In the genomic region with DNA sequence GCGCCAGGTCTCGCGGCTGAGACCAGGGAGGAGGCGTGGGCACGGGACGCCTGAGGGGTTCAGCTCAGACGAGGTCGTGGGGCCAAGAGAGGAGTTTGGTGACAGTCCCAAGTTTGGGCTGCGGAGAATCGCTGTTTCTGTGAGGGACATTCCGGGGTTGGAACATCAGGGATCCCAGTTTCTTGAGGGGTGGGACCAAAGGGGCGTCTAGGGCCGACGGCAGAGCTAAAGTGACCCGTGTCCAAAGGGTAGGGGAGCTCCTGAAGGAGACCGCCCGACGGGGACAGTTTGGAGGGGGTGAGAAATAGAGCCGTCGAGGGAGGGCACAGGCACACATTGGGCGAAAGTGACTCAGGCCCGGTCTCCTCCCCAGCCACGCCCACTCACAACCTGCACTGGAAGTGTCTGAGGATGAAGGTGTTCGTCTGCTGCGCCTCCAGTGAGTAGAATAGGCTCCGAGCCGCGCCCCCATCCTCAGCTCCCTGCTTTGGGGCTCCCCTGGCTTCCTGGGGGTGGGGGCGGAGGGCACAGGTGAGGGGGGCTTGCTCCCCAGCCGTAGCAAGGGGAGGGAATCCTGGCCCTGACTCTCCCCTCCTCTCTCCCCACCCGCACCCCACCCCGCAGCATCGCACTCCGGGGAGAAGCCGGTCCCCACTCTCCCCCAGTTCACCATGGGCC, we compare ENCODE assay signal across 8 cellular contexts. TPM values are rescaled to one million over a fixed set of nuclear protein-coding genes. Genes with fewer than 3 reads are reported as not detected.
DNase-seq lines count a peak whose midpoint lies in the region; ATAC-seq and TF ChIP-seq lines count a peak whose summit lies in the region.

No MANE protein-coding gene starts in this region.

- TF ChIP-seq CTCF in BJ (IDR thresholded peaks at IDR 0.05; ENCODE audit: insufficient read depth, low read depth, low read length) (no peak), WI38 (IDR thresholded peaks at IDR 0.05; ENCODE audit: low read depth, low read length) (no peak)

- in situ Hi-C loops in T47D (cut with HindIII; ENCODE audit: low pct_unique_long_range_greater_than_20kb, low sequenced_read_pairs): no loop called here

- H3K27ac ChIP-seq in HUES48 (ENCODE audit: low read depth, low read length): no peak overlapping the region

- H3K4me3 ChIP-seq in BJ (ENCODE audit: low read depth, low read length) (peak overlapping the region; percentile 80), HUES48 (ENCODE audit: low read depth, low read length) (peak overlapping the region; percentile 89), WI38 (ENCODE audit: low read depth, low read length) (peak overlapping the region; percentile 67)

- H3K27me3 ChIP-seq in BJ (ENCODE audit: control insufficient read depth, insufficient read depth, low read length) (peaks cover 26% of the 10 kb centered on the region), HUES48 (ENCODE audit: control insufficient read depth, insufficient read depth, low read length) (peaks cover 39% of the 10 kb centered on the region)

- H3K36me3 ChIP-seq in BJ (ENCODE audit: control insufficient read depth, insufficient read depth, low read length) (no peaks in the 10 kb centered on the region), HUES48 (ENCODE audit: control insufficient read depth, insufficient read depth, low read length) (no peaks in the 10 kb centered on the region)

- no peak for DNase-seq in BJ (ENCODE audit: low read depth)
- peak; percentile 66 to 90 for DNase-seq in T47D (ENCODE audit: low read depth in 1 of 2, low spot score in 1 of 2)
- peak; percentile 71 for DNase-seq in left lobe of liver (ENCODE audit: low spot score)
- peak; percentile 71 to 89 for DNase-seq in stimulated activated CD4-positive, alpha-beta T cell treated with anti-CD3 and anti-CD28 coated beads, Interleukin-4, amount 100 ng/mL, for 4 hours
- DNase-seq in NCI-H1694 (lab: John Stamatoyannopoulos, UW): no peak

- POLR2A ChIA-PET in BJ (lab: Charles Lee): interaction anchor here (0.6 kb wide), 1 partner anchor 35 kb away, joined by 3 read pairs; no protein-coding TSS in a partner anchor

- peaks cover 17% of the 10 kb centered on the region for H3K4me1 ChIP-seq in HUES48 (ENCODE audit: control insufficient read depth, insufficient read depth, low read length)

- H3K9ac ChIP-seq in HUES48 (ENCODE audit: low read depth, low read length): no peak overlapping the region

- peak; percentile 52 for ATAC-seq in left lobe of liver
- no peak for ATAC-seq in HG02973 (IDR thresholded peaks at IDR 0.05; ENCODE audit: unreplicated experiment)

- no peaks in the 10 kb centered on the region for H3K9me3 ChIP-seq in HUES48 (ENCODE audit: control insufficient read depth, insufficient read depth, low read length)

- CTCF ChIA-PET in BJ (lab: Yijun Ruan, JAX): interaction anchor here (0.9 to 4.7 kb wide), 42 partner anchors 9 to 606 kb away, joined by 3 to 147 read pairs (median 5); a partner anchor contains a TSS

RNA-seq across cellular contexts. Expression of a gene that starts 7.0 kb away (rescaled TPM):
- polyA plus RNA-seq in BJ (2011; rRNA removed): 1.4 and 1.8 TPM in 2 replicates
- polyA minus RNA-seq in BJ (2011; rRNA and poly(A)+ RNA removed): 0.47 and 1.2 TPM in 2 replicates
- total RNA-seq in left lobe of liver: 0.43 TPM

RNA-seq across cellular contexts. Expression of a gene that starts 22.1 kb away (rescaled TPM):
- 6.6 and 12.4 TPM in 2 replicates for polyA plus RNA-seq in BJ (2011; rRNA removed)
- 3.9 and 4.4 TPM in 2 replicates for polyA minus RNA-seq in BJ (2011; rRNA and poly(A)+ RNA removed)
- total RNA-seq in left lobe of liver: 3.3 TPM

RNA-seq across cellular contexts. Expression of a gene that starts 34.5 kb away (rescaled TPM):
- polyA plus RNA-seq in BJ (2011; rRNA removed): 55.1 and 88.8 TPM in 2 replicates
- polyA minus RNA-seq in BJ (2011; rRNA and poly(A)+ RNA removed): 51.8 and 148 TPM in 2 replicates
- 21.4 TPM for total RNA-seq in left lobe of liver

RNA-seq across cellular contexts. Expression of a gene that starts 42.0 kb away (rescaled TPM):
- 1.1 and 1.6 TPM in 2 replicates for polyA plus RNA-seq in BJ (2011; rRNA removed)
- 0.31 and 1.00 TPM in 2 replicates for polyA minus RNA-seq in BJ (2011; rRNA and poly(A)+ RNA removed)
- 85.1 TPM for total RNA-seq in left lobe of liver

RNA-seq across cellular contexts. Expression of a gene that starts 50.0 kb away (rescaled TPM):
- 39.5 and 47.4 TPM in 2 replicates for polyA plus RNA-seq in BJ (2011; rRNA removed)
- 20.7 and 33.1 TPM in 2 replicates for polyA minus RNA-seq in BJ (2011; rRNA and poly(A)+ RNA removed)
- total RNA-seq in left lobe of liver: 22.4 TPM

Comparison
In these comparisons a context has a peak if more than half of its experiments do, and no peak if none do; other contexts are left out.
1. DNase-seq: peak in T47D (2 of 2), left lobe of liver (single experiment) and stimulated activated CD4-positive, alpha-beta T cell treated with anti-CD3 and anti-CD28 coated beads, Interleukin-4, amount 100 ng/mL, for 4 hours (2 of 2); none in BJ (single experiment) and NCI-H1694 (single experiment).
2. Peak in every context shown above with its lines, with median percentiles within 50 percentile points of each other: H3K4me3 ChIP-seq.